Comparison of ENCODE assay signal across 8 cellular contexts in the genomic region with DNA sequence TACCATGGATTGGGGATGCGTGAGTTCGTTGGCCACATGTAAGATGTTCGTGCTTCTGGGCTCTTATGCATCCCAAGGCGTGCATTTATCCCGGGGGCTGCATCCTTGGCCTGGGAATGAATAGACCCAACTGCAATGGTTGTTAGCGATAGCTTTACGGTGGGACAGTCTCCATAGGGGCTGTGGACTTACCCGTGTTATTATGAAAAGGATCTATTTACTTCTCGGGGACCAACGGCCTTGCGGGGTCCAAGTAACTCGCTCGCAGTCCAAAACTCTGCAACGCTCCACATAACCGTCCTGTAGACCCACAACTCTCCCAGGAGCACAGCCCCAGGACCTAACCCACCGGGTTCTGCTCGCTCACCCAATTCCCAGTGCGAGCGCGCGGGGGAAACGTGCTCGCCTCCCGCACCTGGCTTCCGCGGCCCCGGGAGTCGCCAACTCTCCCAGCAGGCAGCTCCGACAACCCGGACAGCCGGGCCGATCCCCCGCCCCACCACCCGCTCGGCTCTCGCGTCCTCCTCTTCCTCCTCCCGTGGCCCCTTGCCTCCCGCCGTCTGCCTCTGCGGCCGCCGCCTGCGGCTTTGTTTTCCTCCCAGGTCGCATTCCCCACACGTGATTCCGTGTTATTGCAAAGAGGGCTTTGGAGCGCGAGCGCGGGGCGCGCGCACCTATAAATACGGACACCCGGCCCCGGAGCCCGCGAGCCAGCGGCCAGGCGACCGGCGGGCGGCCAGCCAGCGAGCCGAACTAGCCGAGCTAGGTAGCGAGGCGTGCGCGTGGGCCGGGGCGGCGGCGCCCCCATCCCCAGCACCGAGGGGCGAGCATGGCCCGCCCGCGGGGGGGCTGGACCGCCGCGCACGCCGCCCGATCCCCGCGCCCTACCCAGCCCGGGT.
DNase-seq lines count a peak whose midpoint lies in the region; ATAC-seq and TF ChIP-seq lines count a peak whose summit lies in the region.

A gene with protein sequence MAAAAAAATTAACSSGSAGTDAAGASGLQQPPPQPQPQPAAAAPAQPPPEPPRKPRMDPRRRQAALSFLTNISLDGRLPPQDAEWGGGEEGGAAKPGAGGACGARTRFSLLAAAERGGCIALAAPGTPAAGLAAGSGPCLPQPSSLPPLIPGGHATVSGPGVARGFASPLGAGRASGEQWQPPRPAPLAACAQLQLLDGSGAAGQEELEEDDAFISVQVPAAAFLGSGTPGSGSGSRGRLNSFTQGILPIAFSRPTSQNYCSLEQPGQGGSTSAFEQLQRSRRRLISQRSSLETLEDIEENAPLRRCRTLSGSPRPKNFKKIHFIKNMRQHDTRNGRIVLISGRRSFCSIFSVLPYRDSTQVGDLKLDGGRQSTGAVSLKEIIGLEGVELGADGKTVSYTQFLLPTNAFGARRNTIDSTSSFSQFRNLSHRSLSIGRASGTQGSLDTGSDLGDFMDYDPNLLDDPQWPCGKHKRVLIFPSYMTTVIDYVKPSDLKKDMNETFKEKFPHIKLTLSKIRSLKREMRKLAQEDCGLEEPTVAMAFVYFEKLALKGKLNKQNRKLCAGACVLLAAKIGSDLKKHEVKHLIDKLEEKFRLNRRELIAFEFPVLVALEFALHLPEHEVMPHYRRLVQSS (plus strand): TSS at position 706 of the 899 bp plus-strand sequence. CDS start 278 bp downstream, outside the sequence.

- peaks cover 28 to 30% of the 10 kb centered on the region in 2 experiments for H3K4me1 ChIP-seq in neutrophil (ENCODE audit: control insufficient read depth in 1 of 2, insufficient read depth in 1 of 2, low read depth in 1 of 2, low read length in 1 of 2)

- DNase-seq in NCI-H1436 (lab: John Stamatoyannopoulos, UW) (peak; percentile 40), NCI-H1436 treated with DMSO at 0.1 percent for 48 hours (lab: John Stamatoyannopoulos, UW) (no peak), NCI-H82 (lab: John Stamatoyannopoulos, UW) (peak; percentile 73), glomerular visceral epithelial cell (ENCODE audit: extremely low spot score) (peak; percentile 78), D341Med (ENCODE audit: low spot score) (no peak)
- DNase-seq in activated naive CD4-positive, alpha-beta T cell treated with anti-CD3 and anti-CD28 coated beads, Interleukin-2, amount 50 U/mL, for 16 hours: peak; percentile 23

- H3K27ac ChIP-seq in neutrophil: no peak within 1 kb of the TSS

- no peaks in the 10 kb centered on the region for H3K36me3 ChIP-seq in neutrophil

- ATAC-seq in HG02623 (IDR thresholded peaks at IDR 0.05; ENCODE audit: unreplicated experiment): peak; percentile 30

- no peak for TF ChIP-seq CTCF in neutrophil (IDR thresholded peaks at IDR 0.05)

- H3K9me3 ChIP-seq in neutrophil: no peaks in the 10 kb centered on the region

- H3K27me3 ChIP-seq in neutrophil: peaks cover 68% of the 10 kb centered on the region

- H3K4me3 ChIP-seq in neutrophil (ENCODE audit: low read depth in 1 of 2, low read length in 1 of 2): peak within 1 kb of the TSS; percentile 55 to 58

Comparison
In these comparisons a context has a peak if more than half of its experiments do, and no peak if none do; other contexts are left out.
1. DNase-seq: peak in NCI-H1436 (single experiment), NCI-H82 (single experiment), activated naive CD4-positive, alpha-beta T cell treated with anti-CD3 and anti-CD28 coated beads, Interleukin-2, amount 50 U/mL, for 16 hours (single experiment) and glomerular visceral epithelial cell (single experiment); none in NCI-H1436 treated with DMSO at 0.1 percent for 48 hours (single experiment) and D341Med (single experiment).